ENCODE assay signal across 1 cellular context in the genomic region with DNA sequence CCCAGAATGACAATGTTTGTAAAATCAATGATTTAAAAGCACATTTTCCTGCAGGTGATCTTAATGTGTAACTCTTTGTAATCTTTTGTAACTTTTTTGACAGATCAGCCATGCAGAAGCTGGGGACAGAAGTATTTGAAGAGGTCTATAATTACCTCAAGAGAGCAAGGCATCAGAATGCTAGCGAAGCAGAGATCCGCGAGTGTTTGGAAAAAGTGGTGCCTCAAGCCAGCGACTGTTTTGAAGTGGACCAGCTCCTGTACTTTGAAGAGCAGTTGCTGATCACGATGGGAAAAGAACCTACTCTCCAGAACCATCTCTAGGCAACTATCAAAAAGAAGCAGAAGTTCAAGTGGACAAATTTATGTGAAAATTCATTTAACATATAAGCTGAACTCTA.
TF ChIP-seq lines count a peak whose summit lies in the region.

No MANE protein-coding gene starts in this region.

TF ChIP-seq in WTC11, 78 proteins besides CTCF, POLR2A, EP300 and RAD21:
- TF ChIP-seq CREB1 (CRISPR knock-in tag; IDR thresholded peaks at IDR 0.05) = no peak
- TF ChIP-seq NR1H2 (CRISPR knock-in tag; IDR thresholded peaks at IDR 0.05) = no peak
- no peak for TF ChIP-seq SP1 (CRISPR knock-in tag; conservative IDR thresholded peaks at IDR 0.05)
